In genomic region chr2:226418521-226418920, GRCh38 we compare ENCODE assay signal across 22 cellular contexts.
"Had no signal": no experiment of that assay in that cellular context is flagged by ENCODE, and none has a peak within 500 bp of the region (broad histone marks: within the 10 kb centered on the region; RNA-seq: fewer than 3 reads in every experiment).

No MANE protein-coding gene starts in this region.

- H3K4me3 ChIP-seq: coronary artery, dorsolateral prefrontal cortex, esophagus muscularis mucosa, gastrocnemius medialis, heart right ventricle, left lung, lower lobe of right lung, mucosa of descending colon had no signal

- H3K27me3 ChIP-seq: dorsolateral prefrontal cortex, esophagus muscularis mucosa, foreskin keratinocyte, gastrocnemius medialis, heart right ventricle, left lung had no signal

- H3K27ac ChIP-seq: coronary artery, dorsolateral prefrontal cortex, esophagus muscularis mucosa, foreskin keratinocyte, gastrocnemius medialis, heart right ventricle, left lung, lower lobe of right lung had no signal

- DNase-seq: dermis blood vessel endothelial cell; dorsolateral prefrontal cortex; effector CD4-positive, alpha-beta T cell; effector memory CD4-positive, alpha-beta T cell; foreskin keratinocyte; gastrocnemius medialis; glutamatergic neuron; head of caudate nucleus; heart right ventricle; hippocampal formation; left cardiac atrium; left lung; left ventricle myocardium superior; lower lobe of right lung; mesenchymal stem cell; mucosa of descending colon had no signal

- H3K36me3 ChIP-seq: esophagus muscularis mucosa, gastrocnemius medialis, heart right ventricle, left lung, lower lobe of right lung had no signal

- H3K4me1 ChIP-seq: foreskin keratinocyte had no signal

- H3K9me3 ChIP-seq: esophagus muscularis mucosa, gastrocnemius medialis, heart right ventricle, left lung, lower lobe of right lung, mucosa of descending colon had no signal

- FAIRE-seq: colon, endothelial cell of umbilical vein, islet of Langerhans, keratinocyte had no signal
